Comparison of ENCODE assay signal across 20 cellular contexts in genomic region chr5:141697586-141697985, GRCh38. TPM values are rescaled to one million over a fixed set of nuclear protein-coding genes. Genes with fewer than 3 reads are reported as not detected.
DNase-seq lines count a peak whose midpoint lies in the region; ATAC-seq, FAIRE-seq and TF ChIP-seq lines count a peak whose summit lies in the region.
"Had no signal": no experiment of that assay in that cellular context is flagged by ENCODE, and none has a peak within 500 bp of the region (broad histone marks: within the 10 kb centered on the region; RNA-seq: fewer than 3 reads in every experiment).

No MANE protein-coding gene starts in this region.

- TF ChIP-seq CTCF in PC-9 (conservative IDR thresholded peaks at IDR 0.05) (no peak), K562 (IDR thresholded peaks at IDR 0.05 in 2 of 3, conservative IDR thresholded peaks at IDR 0.05 in 1 of 3; ENCODE audit: insufficient read depth in 2 of 3, low read depth in 1 of 3, low read length in 3 of 3) (no peak), glutamatergic neuron (IDR thresholded peaks at IDR 0.05; ENCODE audit: partially characterized antibody, unreplicated experiment) (no peak)

- H3K4me2 ChIP-seq in PC-9 (0 out of 2 replicates have a peak overlapping the region, but pooled peaks have one; percentile 61), K562 (ENCODE audit: insufficient read depth, low read length) (no peak overlapping the region)
- H3K4me2 ChIP-seq: A549; BLaER1 treated with 17β-estradiol and CSF1 and Interleukin-3, amounts not matched to agents 10 nM and 100 nM had no signal

- no peak overlapping the region for H3K4me3 Mint-ChIP-seq in glutamatergic neuron (ENCODE audit: unreplicated experiment)
- H3K4me3 Mint-ChIP-seq: B cell; CD4-positive, alpha-beta T cell; CD8-positive, alpha-beta T cell had no signal

- no peaks in the 10 kb centered on the region for H3K9me1 ChIP-seq in K562 (ENCODE audit: control insufficient read depth, insufficient read depth, low read length)

- in situ Hi-C loops in K562 (cut with MboI), result loop anchor here (5.0 kb wide), 1 partner anchor 260 kb away; the partner anchor contains the start of gene PCDH12

- H4K20me1 ChIP-seq in PC-9 (ENCODE audit: insufficient read depth) (no peaks in the 10 kb centered on the region), K562 (replicated peaks; ENCODE audit: control insufficient read depth, insufficient read depth, low read length) (no peaks in the 10 kb centered on the region; the same call in 1 of the 2 replicates)
- H4K20me1 ChIP-seq: BLaER1 treated with 17β-estradiol and CSF1 and Interleukin-3, amounts not matched to agents 10 nM and 100 nM had no signal

- TF ChIP-seq EP300 in K562 (IDR thresholded peaks at IDR 0.05; ENCODE audit: low read length), result no peak

- ATAC-seq in K562, result no peak
- no peak for ATAC-seq in GM18867 (IDR thresholded peaks at IDR 0.05; ENCODE audit: unreplicated experiment)
- ATAC-seq in GM19351 (IDR thresholded peaks at IDR 0.05; ENCODE audit: unreplicated experiment), result no peak
- ATAC-seq in HG03135 (IDR thresholded peaks at IDR 0.05; ENCODE audit: unreplicated experiment), result no peak
- ATAC-seq: A549; CD8-positive, alpha-beta T cell had no signal

- peaks cover 8% of the 10 kb centered on the region for H3K9me3 Mint-ChIP-seq in glutamatergic neuron (ENCODE audit: unreplicated experiment)
- H3K9me3 Mint-ChIP-seq: CD4-positive, alpha-beta T cell; CD8-positive, alpha-beta T cell had no signal

- 6% methylated on average over 3 of the region's 3 CpGs for WGBS in K562 (ENCODE audit: insufficient coverage, low coverage, missing lambda C conversion rate)

- H3K4me1 ChIP-seq in PC-9 (replicated peaks; ENCODE audit: insufficient read depth) (peaks cover 71% of the 10 kb centered on the region), K562 (replicated peaks in 1 of 2; ENCODE audit: control insufficient read depth in 2 of 2, insufficient read depth in 2 of 2, low read length in 2 of 2) (peaks cover 10 to 15% of the 10 kb centered on the region in 2 experiments)
- H3K4me1 ChIP-seq: Caco-2 had no signal

- H3K9me3 ChIP-seq in PC-9 (ENCODE audit: insufficient read depth, low read depth) (no peaks in the 10 kb centered on the region), K562 (replicated peaks; ENCODE audit: control insufficient read depth, insufficient read depth, low read depth, low read length) (no peaks in the 10 kb centered on the region)
- H3K9me3 ChIP-seq: A549; BLaER1 treated with 17β-estradiol and CSF1 and Interleukin-3, amounts not matched to agents 10 nM and 100 nM; Caco-2 had no signal

- TF ChIP-seq POLR2A in K562 (conservative IDR thresholded peaks at IDR 0.05), result no peak

- H2AFZ ChIP-seq in PC-9 (no peak overlapping the region), K562 (ENCODE audit: low read depth, low read length) (no peak overlapping the region)

- peak overlapping the region; percentile 38 for H3K27ac Mint-ChIP-seq in glutamatergic neuron (ENCODE audit: unreplicated experiment)
- H3K27ac Mint-ChIP-seq: B cell; CD4-positive, alpha-beta T cell; CD8-positive, alpha-beta T cell had no signal

- POLR2A ChIA-PET in PC-9 (lab: Charles Lee; ENCODE audit: unreplicated experiment) (interaction anchor here (0.6 kb wide), 1 partner anchor 474 kb away, joined by 4 read pairs; the partner anchor contains the start of gene PCDHB14), K562 (lab: Yijun Ruan, JAX) (interaction anchor here (0.7 kb wide), 1 partner anchor 34 kb away, joined by 3 read pairs; no protein-coding TSS in a partner anchor)

- no peaks in the 10 kb centered on the region for H3K9me2 ChIP-seq in PC-9 (ENCODE audit: insufficient read depth)

- H3K27me3 Mint-ChIP-seq in glutamatergic neuron (ENCODE audit: unreplicated experiment), result peaks cover 8% of the 10 kb centered on the region

- no peak for FAIRE-seq in K562 (lab: Jason Lieb, UNC)
- FAIRE-seq: A549, D721Med, G401.6, GM12891 had no signal

- CTCF ChIA-PET in PC-9 (lab: Charles Lee), result interaction anchor here (0.6 kb wide), 1 partner anchor 294 kb away, joined by 5 read pairs; no protein-coding TSS in a partner anchor
- CTCF ChIA-PET in K562 (lab: Yijun Ruan, JAX; ENCODE audit: low intra/inter-chr PET ratio), result no interaction called here

- DNase-seq in PC-9, result no peak
- DNase-seq in K562 (ENCODE audit: extremely low read depth in 1 of 4, low spot score in 3 of 4), result no peak
- no peak for DNase-seq in glutamatergic neuron
- DNase-seq: AML-193; Caco-2; Calu3; CD4-positive, alpha-beta T cell; CD8-positive, alpha-beta T cell; DMS79 treated with DMSO at 0.1 percent for 48 hours; GF-D8 had no signal

- intact Hi-C loops in PC-9 (cut with micrococcal nuclease; ENCODE audit: unreplicated experiment), result no loop called here
- intact Hi-C loops in K562 (cut with micrococcal nuclease), result no loop called here

- H3K36me3 Mint-ChIP-seq in glutamatergic neuron (ENCODE audit: unreplicated experiment), result no peaks in the 10 kb centered on the region
- H3K36me3 Mint-ChIP-seq: CD8-positive, alpha-beta T cell had no signal

- BruUV-seq in PC-9 (replicated peaks; lab: Mats Ljungman, UMichigan), result no TSS peak
- no TSS peak for BruUV-seq in K562 (replicated peaks; lab: Mats Ljungman, UMichigan)

- no peak overlapping the region for H3K4me3 ChIP-seq in PC-9
- no peak overlapping the region for H3K4me3 ChIP-seq in K562
- H3K4me3 ChIP-seq: A549; BLaER1 treated with 17β-estradiol and CSF1 and Interleukin-3, amounts not matched to agents 10 nM and 100 nM had no signal

- H3K27me3 ChIP-seq in PC-9 (ENCODE audit: insufficient read depth, low read depth), result no peaks in the 10 kb centered on the region
- H3K27me3 ChIP-seq in K562 (ENCODE audit: control insufficient read depth in 2 of 2, insufficient read depth in 2 of 2, low read length in 2 of 2), result peaks cover 10 to 54% of the 10 kb centered on the region in 2 experiments

- peaks cover 46% of the 10 kb centered on the region for H3F3A ChIP-seq in PC-9 (ENCODE audit: insufficient read depth, low read depth)

- H3K9ac ChIP-seq in K562 (ENCODE audit: insufficient read depth in 1 of 2, low read depth in 2 of 2, low read length in 2 of 2), result no peak overlapping the region
- H3K9ac ChIP-seq: BLaER1 treated with 17β-estradiol and CSF1 and Interleukin-3, amounts not matched to agents 10 nM and 100 nM had no signal

- TF ChIP-seq RAD21 in K562 (CRISPR knock-in tag; conservative IDR thresholded peaks at IDR 0.05 in 1 of 2, IDR thresholded peaks at IDR 0.05 in 1 of 2), result no peak

- no peak overlapping the region for H3K27ac ChIP-seq in PC-9
- H3K27ac ChIP-seq in K562 (ENCODE audit: extremely low read depth, low read depth, low read length), result no peak overlapping the region
- H3K27ac ChIP-seq: 22Rv1; A549; BLaER1 treated with 17β-estradiol and CSF1 and Interleukin-3, amounts not matched to agents 10 nM and 100 nM had no signal

- no peaks in the 10 kb centered on the region for H3K79me2 ChIP-seq in PC-9 (ENCODE audit: low read depth)
- no peaks in the 10 kb centered on the region for H3K79me2 ChIP-seq in K562 (ENCODE audit: control insufficient read depth, insufficient read depth, low read length)

- peaks cover 8% of the 10 kb centered on the region for H3K4me1 Mint-ChIP-seq in glutamatergic neuron (ENCODE audit: low read depth, unreplicated experiment)

- H3K36me3 ChIP-seq in PC-9 (ENCODE audit: low read depth), result no peaks in the 10 kb centered on the region
- H3K36me3 ChIP-seq in K562 (ENCODE audit: control insufficient read depth, insufficient read depth, low read length), result no peaks in the 10 kb centered on the region
- H3K36me3 ChIP-seq: BLaER1 treated with 17β-estradiol and CSF1 and Interleukin-3, amounts not matched to agents 10 nM and 100 nM had no signal

TF ChIP-seq in K562, 482 proteins besides CTCF, POLR2A, EP300 and RAD21 (continues in another document):
- TF ChIP-seq EP400 (IDR thresholded peaks at IDR 0.05), result no peak

RNA-seq across cellular contexts. Expression of gene ARAP3, which starts 15.6 kb away (rescaled TPM):
- total RNA-seq in PC-9 (2021), result 25.8 and 28.0 TPM in 2 replicates
- 9.6 and 29.6 TPM in 2 replicates for total RNA-seq in K562 (2011; cell fraction: chromatin; rRNA removed; ENCODE audit: low replicate concordance)
- total RNA-seq in K562 (2011; cell fraction: nucleolus; rRNA removed), result 10.7 and 13.7 TPM in 2 replicates
- 8.9 and 9.9 TPM in 2 replicates for total RNA-seq in K562 (2011; cell fraction: nucleoplasm; rRNA removed)
- 6.4 and 8.6 TPM in 2 replicates for total RNA-seq in K562 (2014; rRNA removed)
- 5.1 and 5.2 TPM in 2 replicates for total RNA-seq in K562 (2014; rRNA removed; fragmentation: Illumina TruSeq; extraction: Trizol)
- 7.1 and 7.5 TPM in 2 replicates for total RNA-seq in K562 (2015; rRNA removed; fragmentation: Illumina TruSeq; extraction: Trizol)
- total RNA-seq in K562 (2021), result 23.3 and 25.7 TPM in 2 replicates
- polyA plus RNA-seq in K562 (2011; rRNA removed), result 6.1 and 7.0 TPM in 2 replicates
- 5.5 and 7.0 TPM in 2 replicates for polyA plus RNA-seq in K562 (2011; cell fraction: cytosol; rRNA removed)
- polyA plus RNA-seq in K562 (2011; cell fraction: nucleus; rRNA removed), result 37.6 and 59.0 TPM in 2 replicates
- polyA plus RNA-seq in K562 (2012), result 13.9 and 21.4 TPM in 2 replicates
- polyA plus RNA-seq in K562 (2014; fragmentation: Illumina TruSeq; extraction: Trizol), result 16.6 and 16.8 TPM in 2 replicates
- polyA plus RNA-seq in K562 (2014; fragmentation: Nextera tagmentation; extraction: Ambion mirVana), result 1 to 10 TPM in 1 of 2 experiments, under 1 TPM in 1; 0.83 to 1.4 TPM
- 14.8 and 16.7 TPM in 2 replicates for polyA plus RNA-seq in K562 (2014; rRNA removed)
- polyA minus RNA-seq in K562 (2011; rRNA and poly(A)+ RNA removed), result 4.6 and 5.1 TPM in 2 replicates
- 7.0 and 8.1 TPM in 2 replicates for polyA minus RNA-seq in K562 (2011; cell fraction: cytosol; rRNA and poly(A)+ RNA removed)
- polyA minus RNA-seq in K562 (2011; cell fraction: nucleus; rRNA and poly(A)+ RNA removed), result 9.8 and 11.7 TPM in 2 replicates
- total RNA-seq in glutamatergic neuron (ENCODE audit: unreplicated experiment), result 8.6 TPM

RNA-seq across cellular contexts. Expression of gene FCHSD1, which starts 46.4 kb away (rescaled TPM):
- total RNA-seq in PC-9 (2021) (36.4 and 36.6 TPM in 2 replicates), K562 (2014; rRNA removed) (19.2 and 20.6 TPM in 2 replicates), K562 (2014; rRNA removed; fragmentation: Illumina TruSeq; extraction: Trizol) (7.0 and 7.9 TPM in 2 replicates), K562 (2015; rRNA removed; fragmentation: Illumina TruSeq; extraction: Trizol) (12.9 and 13.7 TPM in 2 replicates), K562 (2021) (19.2 and 26.5 TPM in 2 replicates), glutamatergic neuron (ENCODE audit: unreplicated experiment) (25.8 TPM)
- 160 and 307 TPM in 2 replicates for total RNA-seq in K562 (2011; cell fraction: chromatin; rRNA removed; ENCODE audit: low replicate concordance)
- total RNA-seq in K562 (2011; cell fraction: nucleolus; rRNA removed), result 128 and 139 TPM in 2 replicates
- total RNA-seq in K562 (2011; cell fraction: nucleoplasm; rRNA removed), result 143 and 150 TPM in 2 replicates
- polyA plus RNA-seq in K562 (2011; rRNA removed) (24.8 and 36.2 TPM in 2 replicates), K562 (2014; fragmentation: Illumina TruSeq; extraction: Trizol) (13.6 and 20.6 TPM in 2 replicates), K562 (2014; fragmentation: Nextera tagmentation; extraction: Ambion mirVana) (under 1 TPM; 0.35 to 0.84 TPM), K562 (2014; rRNA removed) (28.6 and 37.5 TPM in 2 replicates)
- 11.3 and 18.8 TPM in 2 replicates for polyA plus RNA-seq in K562 (2011; cell fraction: cytosol; rRNA removed)
- 300 and 346 TPM in 2 replicates for polyA plus RNA-seq in K562 (2011; cell fraction: nucleus; rRNA removed)
- 16.4 and 35.9 TPM in 2 replicates for polyA plus RNA-seq in K562 (2012)
- 7.8 and 12.4 TPM in 2 replicates for polyA minus RNA-seq in K562 (2011; rRNA and poly(A)+ RNA removed)
- polyA minus RNA-seq in K562 (2011; cell fraction: cytosol; rRNA and poly(A)+ RNA removed), result 12.8 and 13.1 TPM in 2 replicates
- 43.8 and 62.2 TPM in 2 replicates for polyA minus RNA-seq in K562 (2011; cell fraction: nucleus; rRNA and poly(A)+ RNA removed)
